In the genomic region with DNA sequence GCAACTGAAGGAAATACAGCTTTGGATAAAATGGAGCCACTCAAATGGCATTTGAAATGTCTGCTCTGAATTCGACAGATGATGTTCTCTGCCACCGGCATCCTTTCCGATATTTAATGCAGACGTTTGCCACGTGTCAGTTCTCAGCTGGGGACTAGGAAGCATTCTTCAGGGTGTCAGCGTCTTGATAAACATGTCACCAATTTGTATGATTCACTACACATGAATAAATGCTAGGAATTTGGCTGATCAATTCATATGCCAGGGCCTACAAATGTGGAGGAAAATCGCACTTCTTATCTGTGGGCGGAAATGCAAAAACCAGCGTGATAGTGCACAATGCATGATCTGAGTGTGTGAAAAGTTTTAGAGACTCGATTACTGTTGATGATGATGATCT, we compare ENCODE assay signal across 17 cellular contexts.
DNase-seq lines count a peak whose midpoint lies in the region; ATAC-seq and TF ChIP-seq lines count a peak whose summit lies in the region.
"Had no signal": no experiment of that assay in that cellular context is flagged by ENCODE, and none has a peak within 500 bp of the region (broad histone marks: within the 10 kb centered on the region; RNA-seq: fewer than 3 reads in every experiment).

No MANE protein-coding gene starts in this region.

- TF ChIP-seq RAD21 in neural cell (conservative IDR thresholded peaks at IDR 0.05) = peak; percentile 32

- intact Hi-C loops in esophagus muscularis mucosa (cut with DNase I) = no loop called here

- H3K4me1 ChIP-seq in esophagus muscularis mucosa = peaks cover 0 to 12% (median 9%) of the 10 kb centered on the region in 4 donors
- H3K4me1 ChIP-seq: BE2C; BLaER1 treated with 17β-estradiol and CSF1 and Interleukin-3, amounts not matched to agents 10 nM and 100 nM had no signal

- H3K27me3 ChIP-seq in esophagus muscularis mucosa (no peaks in the 10 kb centered on the region), neural cell (ENCODE audit: insufficient read depth, low read depth, low read length) (no peaks in the 10 kb centered on the region), WERI-Rb-1 (ENCODE audit: insufficient read depth, low read depth, severe bottlenecking) (peaks cover 48% of the 10 kb centered on the region)
- H3K27me3 ChIP-seq: BE2C; BLaER1 treated with 17β-estradiol and CSF1 and Interleukin-3, amounts not matched to agents 10 nM and 100 nM had no signal

- H3K4me3 ChIP-seq in esophagus muscularis mucosa (no peak overlapping the region), neural cell (ENCODE audit: low read length) (peak overlapping the region; percentile 38), WERI-Rb-1 (ENCODE audit: low read depth, low read length) (no peak overlapping the region)
- H3K4me3 ChIP-seq: BLaER1 treated with 17β-estradiol and CSF1 and Interleukin-3, amounts not matched to agents 10 nM and 100 nM; GM23338 had no signal

- H3F3A ChIP-seq in neural cell (ENCODE audit: insufficient read depth, low read length, poor library complexity, severe bottlenecking) = no peaks in the 10 kb centered on the region

- H3K36me3 ChIP-seq in esophagus muscularis mucosa (no peaks in the 10 kb centered on the region), neural cell (ENCODE audit: insufficient read depth, low read length) (no peaks in the 10 kb centered on the region), WERI-Rb-1 (no peaks in the 10 kb centered on the region)
- H3K36me3 ChIP-seq: BE2C; BLaER1 treated with 17β-estradiol and CSF1 and Interleukin-3, amounts not matched to agents 10 nM and 100 nM had no signal

- no peak overlapping the region for H3K9ac ChIP-seq in neural cell (ENCODE audit: low read length)
- H3K9ac ChIP-seq: BLaER1 treated with 17β-estradiol and CSF1 and Interleukin-3, amounts not matched to agents 10 nM and 100 nM had no signal

- TF ChIP-seq CTCF in esophagus muscularis mucosa (IDR thresholded peaks at IDR 0.05) = no peak
- TF ChIP-seq CTCF in neural cell (IDR thresholded peaks at IDR 0.05; ENCODE audit: poor library complexity, severe bottlenecking) = no peak
- TF ChIP-seq CTCF in WERI-Rb-1 (IDR thresholded peaks at IDR 0.05; ENCODE audit: low read depth, low read length) = no peak

- no peaks in the 10 kb centered on the region for H3K79me2 ChIP-seq in neural cell (replicated peaks; ENCODE audit: insufficient read depth, low read length)

- TF ChIP-seq EP300 in esophagus muscularis mucosa (IDR thresholded peaks at IDR 0.05) = no peak
- peak; percentile 95 for TF ChIP-seq EP300 in neural cell (conservative IDR thresholded peaks at IDR 0.05; ENCODE audit: poor library complexity, severe bottlenecking)

- peak; percentile 32 for DNase-seq in NCI-H446 treated with DMSO at 0.1 percent for 48 hours (lab: John Stamatoyannopoulos, UW)
- peak; percentile 75 for DNase-seq in esophagus muscularis mucosa (ENCODE audit: extremely low spot score)
- DNase-seq in superior temporal gyrus (ENCODE audit: extremely low spot score) = peak; percentile 23
- no peak for DNase-seq in WERI-Rb-1
- DNase-seq: BE2C; CD4-positive, alpha-beta T cell; CD8-positive, alpha-beta memory T cell; DMS53; GF-D8; H9 had no signal

- H4K20me1 ChIP-seq in neural cell (ENCODE audit: insufficient read depth) = no peaks in the 10 kb centered on the region
- H4K20me1 ChIP-seq: BLaER1 treated with 17β-estradiol and CSF1 and Interleukin-3, amounts not matched to agents 10 nM and 100 nM had no signal

- H3K4me2 ChIP-seq in neural cell (ENCODE audit: low read length) = no peak overlapping the region
- H3K4me2 ChIP-seq: BLaER1 treated with 17β-estradiol and CSF1 and Interleukin-3, amounts not matched to agents 10 nM and 100 nM; GM23338 had no signal

- TF ChIP-seq POLR2A in esophagus muscularis mucosa (IDR thresholded peaks at IDR 0.05; ENCODE audit: low read depth) = no peak

- ATAC-seq in GM18517 (IDR thresholded peaks at IDR 0.05; ENCODE audit: unreplicated experiment) (no peak), GM21423 (IDR thresholded peaks at IDR 0.05; ENCODE audit: unreplicated experiment) (no peak)
- ATAC-seq in activated CD4-positive, CD25-positive, alpha-beta regulatory T cell treated with anti-CD3 and anti-CD28 coated beads, Interleukin-2, amount 50 U/mL, for 24 hours = no peak
- ATAC-seq: GM23338, HCT116 had no signal

- H3K27ac ChIP-seq in esophagus muscularis mucosa (replicated peaks in 1 of 4) (no peak overlapping the region), neural cell (ENCODE audit: low read length) (peak overlapping the region; percentile 35), WERI-Rb-1 (no peak overlapping the region)
- H3K27ac ChIP-seq: BLaER1 treated with 17β-estradiol and CSF1 and Interleukin-3, amounts not matched to agents 10 nM and 100 nM had no signal

- H3K9me2 ChIP-seq in neural cell (ENCODE audit: insufficient read depth, low read length) = no peaks in the 10 kb centered on the region

- no peak overlapping the region for H2AFZ ChIP-seq in neural cell (ENCODE audit: low read depth, low read length)
- H2AFZ ChIP-seq: GM23338 had no signal

- WGBS in esophagus muscularis mucosa = 93% methylated on average over 10 of the region's 10 CpGs

- H3K9me3 ChIP-seq in esophagus muscularis mucosa (no peaks in the 10 kb centered on the region), neural cell (ENCODE audit: low read length) (no peaks in the 10 kb centered on the region), WERI-Rb-1 (ENCODE audit: severe bottlenecking) (no peaks in the 10 kb centered on the region)
- H3K9me3 ChIP-seq: BE2C; BLaER1 treated with 17β-estradiol and CSF1 and Interleukin-3, amounts not matched to agents 10 nM and 100 nM had no signal

TF ChIP-seq in neural cell, 6 proteins besides CTCF, POLR2A, EP300 and RAD21:
- TF ChIP-seq TAF1 (IDR thresholded peaks at IDR 0.05; ENCODE audit: low read depth) (no peak), POLR2AphosphoS5 (IDR thresholded peaks at IDR 0.05) (peak; percentile 91), SMC3 (conservative IDR thresholded peaks at IDR 0.05; ENCODE audit: poor library complexity) (peak; percentile 17), REST (IDR thresholded peaks at IDR 0.05; ENCODE audit: borderline replicate concordance) (peak; percentile 48)
TF ChIP-seq in neural cell: peak in this region for 3.
